Comparison of ENCODE assay signal across 1 cellular context in genomic region chrX:9912341-9912740, GRCh38.
TF ChIP-seq lines count a peak whose summit lies in the region.

No MANE protein-coding gene starts in this region.

TF ChIP-seq in H1, 55 proteins besides CTCF, POLR2A, EP300 and RAD21:
- TF ChIP-seq, protein P1, sequence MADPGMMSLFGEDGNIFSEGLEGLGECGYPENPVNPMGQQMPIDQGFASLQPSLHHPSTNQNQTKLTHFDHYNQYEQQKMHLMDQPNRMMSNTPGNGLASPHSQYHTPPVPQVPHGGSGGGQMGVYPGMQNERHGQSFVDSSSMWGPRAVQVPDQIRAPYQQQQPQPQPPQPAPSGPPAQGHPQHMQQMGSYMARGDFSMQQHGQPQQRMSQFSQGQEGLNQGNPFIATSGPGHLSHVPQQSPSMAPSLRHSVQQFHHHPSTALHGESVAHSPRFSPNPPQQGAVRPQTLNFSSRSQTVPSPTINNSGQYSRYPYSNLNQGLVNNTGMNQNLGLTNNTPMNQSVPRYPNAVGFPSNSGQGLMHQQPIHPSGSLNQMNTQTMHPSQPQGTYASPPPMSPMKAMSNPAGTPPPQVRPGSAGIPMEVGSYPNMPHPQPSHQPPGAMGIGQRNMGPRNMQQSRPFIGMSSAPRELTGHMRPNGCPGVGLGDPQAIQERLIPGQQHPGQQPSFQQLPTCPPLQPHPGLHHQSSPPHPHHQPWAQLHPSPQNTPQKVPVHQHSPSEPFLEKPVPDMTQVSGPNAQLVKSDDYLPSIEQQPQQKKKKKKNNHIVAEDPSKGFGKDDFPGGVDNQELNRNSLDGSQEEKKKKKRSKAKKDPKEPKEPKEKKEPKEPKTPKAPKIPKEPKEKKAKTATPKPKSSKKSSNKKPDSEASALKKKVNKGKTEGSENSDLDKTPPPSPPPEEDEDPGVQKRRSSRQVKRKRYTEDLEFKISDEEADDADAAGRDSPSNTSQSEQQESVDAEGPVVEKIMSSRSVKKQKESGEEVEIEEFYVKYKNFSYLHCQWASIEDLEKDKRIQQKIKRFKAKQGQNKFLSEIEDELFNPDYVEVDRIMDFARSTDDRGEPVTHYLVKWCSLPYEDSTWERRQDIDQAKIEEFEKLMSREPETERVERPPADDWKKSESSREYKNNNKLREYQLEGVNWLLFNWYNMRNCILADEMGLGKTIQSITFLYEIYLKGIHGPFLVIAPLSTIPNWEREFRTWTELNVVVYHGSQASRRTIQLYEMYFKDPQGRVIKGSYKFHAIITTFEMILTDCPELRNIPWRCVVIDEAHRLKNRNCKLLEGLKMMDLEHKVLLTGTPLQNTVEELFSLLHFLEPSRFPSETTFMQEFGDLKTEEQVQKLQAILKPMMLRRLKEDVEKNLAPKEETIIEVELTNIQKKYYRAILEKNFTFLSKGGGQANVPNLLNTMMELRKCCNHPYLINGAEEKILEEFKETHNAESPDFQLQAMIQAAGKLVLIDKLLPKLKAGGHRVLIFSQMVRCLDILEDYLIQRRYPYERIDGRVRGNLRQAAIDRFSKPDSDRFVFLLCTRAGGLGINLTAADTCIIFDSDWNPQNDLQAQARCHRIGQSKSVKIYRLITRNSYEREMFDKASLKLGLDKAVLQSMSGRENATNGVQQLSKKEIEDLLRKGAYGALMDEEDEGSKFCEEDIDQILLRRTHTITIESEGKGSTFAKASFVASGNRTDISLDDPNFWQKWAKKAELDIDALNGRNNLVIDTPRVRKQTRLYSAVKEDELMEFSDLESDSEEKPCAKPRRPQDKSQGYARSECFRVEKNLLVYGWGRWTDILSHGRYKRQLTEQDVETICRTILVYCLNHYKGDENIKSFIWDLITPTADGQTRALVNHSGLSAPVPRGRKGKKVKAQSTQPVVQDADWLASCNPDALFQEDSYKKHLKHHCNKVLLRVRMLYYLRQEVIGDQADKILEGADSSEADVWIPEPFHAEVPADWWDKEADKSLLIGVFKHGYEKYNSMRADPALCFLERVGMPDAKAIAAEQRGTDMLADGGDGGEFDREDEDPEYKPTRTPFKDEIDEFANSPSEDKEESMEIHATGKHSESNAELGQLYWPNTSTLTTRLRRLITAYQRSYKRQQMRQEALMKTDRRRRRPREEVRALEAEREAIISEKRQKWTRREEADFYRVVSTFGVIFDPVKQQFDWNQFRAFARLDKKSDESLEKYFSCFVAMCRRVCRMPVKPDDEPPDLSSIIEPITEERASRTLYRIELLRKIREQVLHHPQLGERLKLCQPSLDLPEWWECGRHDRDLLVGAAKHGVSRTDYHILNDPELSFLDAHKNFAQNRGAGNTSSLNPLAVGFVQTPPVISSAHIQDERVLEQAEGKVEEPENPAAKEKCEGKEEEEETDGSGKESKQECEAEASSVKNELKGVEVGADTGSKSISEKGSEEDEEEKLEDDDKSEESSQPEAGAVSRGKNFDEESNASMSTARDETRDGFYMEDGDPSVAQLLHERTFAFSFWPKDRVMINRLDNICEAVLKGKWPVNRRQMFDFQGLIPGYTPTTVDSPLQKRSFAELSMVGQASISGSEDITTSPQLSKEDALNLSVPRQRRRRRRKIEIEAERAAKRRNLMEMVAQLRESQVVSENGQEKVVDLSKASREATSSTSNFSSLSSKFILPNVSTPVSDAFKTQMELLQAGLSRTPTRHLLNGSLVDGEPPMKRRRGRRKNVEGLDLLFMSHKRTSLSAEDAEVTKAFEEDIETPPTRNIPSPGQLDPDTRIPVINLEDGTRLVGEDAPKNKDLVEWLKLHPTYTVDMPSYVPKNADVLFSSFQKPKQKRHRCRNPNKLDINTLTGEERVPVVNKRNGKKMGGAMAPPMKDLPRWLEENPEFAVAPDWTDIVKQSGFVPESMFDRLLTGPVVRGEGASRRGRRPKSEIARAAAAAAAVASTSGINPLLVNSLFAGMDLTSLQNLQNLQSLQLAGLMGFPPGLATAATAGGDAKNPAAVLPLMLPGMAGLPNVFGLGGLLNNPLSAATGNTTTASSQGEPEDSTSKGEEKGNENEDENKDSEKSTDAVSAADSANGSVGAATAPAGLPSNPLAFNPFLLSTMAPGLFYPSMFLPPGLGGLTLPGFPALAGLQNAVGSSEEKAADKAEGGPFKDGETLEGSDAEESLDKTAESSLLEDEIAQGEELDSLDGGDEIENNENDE (IDR thresholded peaks at IDR 0.05; ENCODE audit: insufficient replicate concordance, low read length) = no peak
- no peak for TF ChIP-seq SP4 (IDR thresholded peaks at IDR 0.05; ENCODE audit: low read length)
- no peak for TF ChIP-seq SP1 (IDR thresholded peaks at IDR 0.05; ENCODE audit: low read depth, low read length)
- no peak for TF ChIP-seq EZH2 (IDR thresholded peaks at IDR 0.05; ENCODE audit: low read depth, low read length, severe bottlenecking)
- TF ChIP-seq POLR2AphosphoS5 (IDR thresholded peaks at IDR 0.05; ENCODE audit: low read depth, low read length) = no peak
- TF ChIP-seq RFX5 (IDR thresholded peaks at IDR 0.05; ENCODE audit: borderline replicate concordance, low read depth, low read length) = no peak
- TF ChIP-seq RBBP5 (IDR thresholded peaks at IDR 0.05; ENCODE audit: borderline replicate concordance, low read depth, low read length) = no peak
- TF ChIP-seq TBP (IDR thresholded peaks at IDR 0.05; ENCODE audit: low read depth, low read length) = no peak; the same call in 1 of the 2 replicates
- no peak for TF ChIP-seq MAFK (IDR thresholded peaks at IDR 0.05; ENCODE audit: low read depth, low read length)
- TF ChIP-seq SIN3A (conservative IDR thresholded peaks at IDR 0.05 in 1 of 2, IDR thresholded peaks at IDR 0.05 in 1 of 2; ENCODE audit: low read depth in 1 of 2, low read length in 2 of 2) = no peak; a peak in 1 of 4 replicates
- TF ChIP-seq NRF1 (IDR thresholded peaks at IDR 0.05; ENCODE audit: low read depth, low read length) = no peak
- TF ChIP-seq CREB1 (IDR thresholded peaks at IDR 0.05) = no peak
- no peak for TF ChIP-seq TCF12 (IDR thresholded peaks at IDR 0.05; ENCODE audit: low read depth, low read length)
- TF ChIP-seq CHD1 (IDR thresholded peaks at IDR 0.05; ENCODE audit: low read depth, low read length) = no peak
- no peak for TF ChIP-seq SIRT6 (IDR thresholded peaks at IDR 0.05; ENCODE audit: low read length)
- TF ChIP-seq USF2 (IDR thresholded peaks at IDR 0.05; ENCODE audit: low read length) = no peak
TF ChIP-seq in H1: peak in this region for 0.
